In genomic region chr5:6371079-6371810, GRCh38 we compare ENCODE assay signal across 12 cellular contexts.
"Had no signal": no experiment of that assay in that cellular context is flagged by ENCODE, and none has a peak within 500 bp of the region (broad histone marks: within the 10 kb centered on the region; RNA-seq: fewer than 3 reads in every experiment).

No MANE protein-coding gene starts in this region.

- H3K4me1 ChIP-seq: right atrium auricular region had no signal

- H3K27me3 ChIP-seq: gastrocnemius medialis, heart left ventricle, left lung, right atrium auricular region, stomach, upper lobe of left lung had no signal

- H3K9me3 ChIP-seq: gastrocnemius medialis, heart left ventricle, left lung, right atrium auricular region, stomach, upper lobe of left lung had no signal

- H3K27ac ChIP-seq: gastrocnemius medialis, left lung, right atrium auricular region, stomach, upper lobe of left lung had no signal

- H3K4me3 ChIP-seq: gastrocnemius medialis, heart left ventricle, left lung, right atrium auricular region, stomach, upper lobe of left lung had no signal

- DNase-seq: activated CD4-positive, alpha-beta T cell treated with anti-CD3 and anti-CD28 coated beads, Interleukin-2, amount 50 U/mL, for 1 hour; activated T-cell treated with anti-CD3 and anti-CD28 coated beads for 4 hours; cerebellar nuclear complex; erythroblast; gastrocnemius medialis; heart left ventricle; left lung; nucleus accumbens; stimulated activated CD4-positive, alpha-beta T cell treated with anti-CD3 and anti-CD28 coated beads, Interleukin-2, amount 100 ng/mL, for 24 hours; stomach; upper lobe of left lung had no signal
